1 cellular context compared by ENCODE assay signal in the genomic region with DNA sequence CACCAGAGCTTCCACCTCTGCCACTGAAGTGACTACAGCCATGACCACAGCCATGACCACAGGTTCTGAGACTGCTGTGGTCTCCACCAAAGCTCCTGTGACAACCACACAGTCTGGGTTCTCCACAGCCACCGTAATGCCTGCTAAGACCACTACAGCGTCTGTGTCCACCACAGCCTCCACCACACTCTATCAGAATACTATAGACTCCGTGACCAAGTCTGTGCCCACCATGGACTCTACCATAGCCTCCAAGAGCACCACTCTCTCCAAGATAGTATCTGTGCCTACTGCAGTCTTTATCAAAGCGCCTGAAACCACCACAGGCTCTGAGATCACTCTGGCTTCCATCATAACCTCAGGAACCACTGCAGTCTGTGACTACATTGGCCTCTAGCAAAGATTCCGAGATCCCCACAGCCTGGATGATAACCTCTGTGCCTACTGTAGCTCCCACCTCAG.
TF ChIP-seq lines count a peak whose summit lies in the region.

No MANE protein-coding gene starts in this region.

TF ChIP-seq in SK-N-SH, 30 proteins besides CTCF, POLR2A, EP300 and RAD21:
- TF ChIP-seq MEF2A (IDR thresholded peaks at IDR 0.05; ENCODE audit: borderline replicate concordance, low read depth): no peak
- no peak for TF ChIP-seq JUND (IDR thresholded peaks at IDR 0.05)
- TF ChIP-seq RFX5 (IDR thresholded peaks at IDR 0.05; ENCODE audit: low read length): no peak
- no peak for TF ChIP-seq ELF1 (IDR thresholded peaks at IDR 0.05)
- no peak for TF ChIP-seq GABPA (IDR thresholded peaks at IDR 0.05; ENCODE audit: low read depth)
- TF ChIP-seq, protein P1, sequence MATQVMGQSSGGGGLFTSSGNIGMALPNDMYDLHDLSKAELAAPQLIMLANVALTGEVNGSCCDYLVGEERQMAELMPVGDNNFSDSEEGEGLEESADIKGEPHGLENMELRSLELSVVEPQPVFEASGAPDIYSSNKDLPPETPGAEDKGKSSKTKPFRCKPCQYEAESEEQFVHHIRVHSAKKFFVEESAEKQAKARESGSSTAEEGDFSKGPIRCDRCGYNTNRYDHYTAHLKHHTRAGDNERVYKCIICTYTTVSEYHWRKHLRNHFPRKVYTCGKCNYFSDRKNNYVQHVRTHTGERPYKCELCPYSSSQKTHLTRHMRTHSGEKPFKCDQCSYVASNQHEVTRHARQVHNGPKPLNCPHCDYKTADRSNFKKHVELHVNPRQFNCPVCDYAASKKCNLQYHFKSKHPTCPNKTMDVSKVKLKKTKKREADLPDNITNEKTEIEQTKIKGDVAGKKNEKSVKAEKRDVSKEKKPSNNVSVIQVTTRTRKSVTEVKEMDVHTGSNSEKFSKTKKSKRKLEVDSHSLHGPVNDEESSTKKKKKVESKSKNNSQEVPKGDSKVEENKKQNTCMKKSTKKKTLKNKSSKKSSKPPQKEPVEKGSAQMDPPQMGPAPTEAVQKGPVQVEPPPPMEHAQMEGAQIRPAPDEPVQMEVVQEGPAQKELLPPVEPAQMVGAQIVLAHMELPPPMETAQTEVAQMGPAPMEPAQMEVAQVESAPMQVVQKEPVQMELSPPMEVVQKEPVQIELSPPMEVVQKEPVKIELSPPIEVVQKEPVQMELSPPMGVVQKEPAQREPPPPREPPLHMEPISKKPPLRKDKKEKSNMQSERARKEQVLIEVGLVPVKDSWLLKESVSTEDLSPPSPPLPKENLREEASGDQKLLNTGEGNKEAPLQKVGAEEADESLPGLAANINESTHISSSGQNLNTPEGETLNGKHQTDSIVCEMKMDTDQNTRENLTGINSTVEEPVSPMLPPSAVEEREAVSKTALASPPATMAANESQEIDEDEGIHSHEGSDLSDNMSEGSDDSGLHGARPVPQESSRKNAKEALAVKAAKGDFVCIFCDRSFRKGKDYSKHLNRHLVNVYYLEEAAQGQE (IDR thresholded peaks at IDR 0.05; ENCODE audit: low read depth, low read length): no peak
- TF ChIP-seq, protein P2, sequence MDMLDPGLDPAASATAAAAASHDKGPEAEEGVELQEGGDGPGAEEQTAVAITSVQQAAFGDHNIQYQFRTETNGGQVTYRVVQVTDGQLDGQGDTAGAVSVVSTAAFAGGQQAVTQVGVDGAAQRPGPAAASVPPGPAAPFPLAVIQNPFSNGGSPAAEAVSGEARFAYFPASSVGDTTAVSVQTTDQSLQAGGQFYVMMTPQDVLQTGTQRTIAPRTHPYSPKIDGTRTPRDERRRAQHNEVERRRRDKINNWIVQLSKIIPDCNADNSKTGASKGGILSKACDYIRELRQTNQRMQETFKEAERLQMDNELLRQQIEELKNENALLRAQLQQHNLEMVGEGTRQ (IDR thresholded peaks at IDR 0.05; ENCODE audit: borderline replicate concordance, low read depth, low read length): no peak
- TF ChIP-seq, protein P3, sequence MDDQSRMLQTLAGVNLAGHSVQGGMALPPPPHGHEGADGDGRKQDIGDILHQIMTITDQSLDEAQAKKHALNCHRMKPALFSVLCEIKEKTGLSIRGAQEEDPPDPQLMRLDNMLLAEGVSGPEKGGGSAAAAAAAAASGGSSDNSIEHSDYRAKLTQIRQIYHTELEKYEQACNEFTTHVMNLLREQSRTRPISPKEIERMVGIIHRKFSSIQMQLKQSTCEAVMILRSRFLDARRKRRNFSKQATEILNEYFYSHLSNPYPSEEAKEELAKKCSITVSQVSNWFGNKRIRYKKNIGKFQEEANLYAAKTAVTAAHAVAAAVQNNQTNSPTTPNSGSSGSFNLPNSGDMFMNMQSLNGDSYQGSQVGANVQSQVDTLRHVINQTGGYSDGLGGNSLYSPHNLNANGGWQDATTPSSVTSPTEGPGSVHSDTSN (IDR thresholded peaks at IDR 0.05): no peak
- no peak for TF ChIP-seq GATA2 (CRISPR knock-in tag; IDR thresholded peaks at IDR 0.05)
- no peak for TF ChIP-seq EZH2phosphoT487 (IDR thresholded peaks at IDR 0.05; ENCODE audit: borderline replicate concordance, low read depth)
- TF ChIP-seq NFIC (IDR thresholded peaks at IDR 0.05; ENCODE audit: borderline replicate concordance): no peak
- TF ChIP-seq, protein P4, sequence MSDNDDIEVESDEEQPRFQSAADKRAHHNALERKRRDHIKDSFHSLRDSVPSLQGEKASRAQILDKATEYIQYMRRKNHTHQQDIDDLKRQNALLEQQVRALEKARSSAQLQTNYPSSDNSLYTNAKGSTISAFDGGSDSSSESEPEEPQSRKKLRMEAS (IDR thresholded peaks at IDR 0.05; ENCODE audit: low read depth): no peak
- no peak for TF ChIP-seq RCOR1 (IDR thresholded peaks at IDR 0.05; ENCODE audit: low read length)
- TF ChIP-seq YY1 (IDR thresholded peaks at IDR 0.05; ENCODE audit: low read depth): no peak
- TF ChIP-seq FOXJ3 (CRISPR knock-in tag; IDR thresholded peaks at IDR 0.05): no peak
- TF ChIP-seq, protein P5, sequence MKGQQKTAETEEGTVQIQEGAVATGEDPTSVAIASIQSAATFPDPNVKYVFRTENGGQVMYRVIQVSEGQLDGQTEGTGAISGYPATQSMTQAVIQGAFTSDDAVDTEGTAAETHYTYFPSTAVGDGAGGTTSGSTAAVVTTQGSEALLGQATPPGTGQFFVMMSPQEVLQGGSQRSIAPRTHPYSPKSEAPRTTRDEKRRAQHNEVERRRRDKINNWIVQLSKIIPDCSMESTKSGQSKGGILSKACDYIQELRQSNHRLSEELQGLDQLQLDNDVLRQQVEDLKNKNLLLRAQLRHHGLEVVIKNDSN (IDR thresholded peaks at IDR 0.05; ENCODE audit: borderline replicate concordance, low read depth): no peak
- TF ChIP-seq TAF1 (IDR thresholded peaks at IDR 0.05; ENCODE audit: borderline replicate concordance, low read depth, low read length): no peak
- no peak for TF ChIP-seq SMC3 (IDR thresholded peaks at IDR 0.05; ENCODE audit: low read depth, low read length)
